Comparison of ENCODE assay signal across 24 cellular contexts in the genomic region with DNA sequence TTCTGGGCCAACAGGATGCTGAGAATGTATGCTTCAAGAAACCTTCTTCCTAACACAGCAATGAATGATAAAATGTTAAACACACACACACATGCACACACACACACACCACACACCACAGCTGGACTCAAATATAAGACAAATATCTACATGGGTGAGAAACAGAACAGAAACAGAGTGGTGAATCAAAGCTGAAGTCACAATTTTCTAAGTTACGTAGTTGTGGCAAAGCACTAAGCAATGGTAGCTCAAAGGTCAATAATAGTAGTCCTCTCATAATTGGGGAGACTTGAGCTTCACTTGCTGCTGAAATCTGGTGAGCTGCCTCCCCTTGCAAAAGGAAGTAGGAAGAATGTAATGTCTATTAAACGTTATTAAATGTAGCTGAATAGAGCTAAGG.
"Had no signal": no experiment of that assay in that cellular context is flagged by ENCODE, and none has a peak within 500 bp of the region (broad histone marks: within the 10 kb centered on the region; RNA-seq: fewer than 3 reads in every experiment).

No MANE protein-coding gene starts in this region.

- H3K4me3 ChIP-seq: coronary artery, esophagus squamous epithelium, lower lobe of right lung, prostate gland, right atrium auricular region, smooth muscle cell, tibial artery had no signal

- H3K27ac Mint-ChIP-seq: effector memory CD8-positive, alpha-beta T cell; natural killer cell treated with Interleukin-12 subunit alpha and Interleukin-12 subunit beta and Interleukin-15 and Interleukin-18, amount 100 ng/mL, for 72 hours; stimulated activated naive CD8-positive, alpha-beta T cell treated with anti-CD3 and anti-CD28 coated beads, Interleukin-15, amount 100 ng/mL, for 72 hours; type B pancreatic cell had no signal

- DNase-seq: effector memory CD8-positive, alpha-beta T cell; erythroblast; esophagus squamous epithelium; foreskin melanocyte; hypothalamus; left ventricle myocardium superior; lower lobe of right lung; stimulated activated CD4-positive, alpha-beta T cell treated with anti-CD3 and anti-CD28 coated beads, Interleukin-12 subunit alpha, Interleukin-12 subunit beta, amount 100 ng/mL, for 4 hours; stimulated activated CD4-positive, alpha-beta T cell treated with anti-CD3 and anti-CD28 coated beads, Interleukin-1b, Interleukin-23, amount 100 ng/mL, for 48 hours; stimulated activated CD4-positive, alpha-beta T cell treated with anti-CD3 and anti-CD28 coated beads, Interleukin-4, amount 100 ng/mL, for 1 hour; stimulated activated CD8-positive, alpha-beta memory T cell treated with anti-CD3 and anti-CD28 coated beads, Interleukin-4, amount 100 ng/mL, for 48 hours; stimulated activated naive CD4-positive, alpha-beta T cell; stimulated activated naive CD8-positive, alpha-beta T cell treated with anti-CD3 and anti-CD28 coated beads, Interleukin-15, amount 100 ng/mL, for 72 hours; tibial artery had no signal

- ATAC-seq: effector memory CD8-positive, alpha-beta T cell; left ventricle myocardium superior; lower lobe of right lung; natural killer cell treated with Interleukin-12 subunit alpha and Interleukin-12 subunit beta and Interleukin-15 and Interleukin-18, amount 100 ng/mL, for 72 hours; sciatic nerve; stimulated activated naive CD8-positive, alpha-beta T cell treated with anti-CD3 and anti-CD28 coated beads, Interleukin-15, amount 100 ng/mL, for 72 hours had no signal

- H3K9me3 Mint-ChIP-seq: effector memory CD8-positive, alpha-beta T cell; neural crest cell; stimulated activated naive CD8-positive, alpha-beta T cell treated with anti-CD3 and anti-CD28 coated beads, Interleukin-15, amount 100 ng/mL, for 72 hours; type B pancreatic cell had no signal

- H3K4me3 Mint-ChIP-seq: effector memory CD8-positive, alpha-beta T cell; natural killer cell treated with Interleukin-12 subunit alpha and Interleukin-12 subunit beta and Interleukin-15 and Interleukin-18, amount 100 ng/mL, for 72 hours; neural crest cell; stimulated activated naive CD8-positive, alpha-beta T cell treated with anti-CD3 and anti-CD28 coated beads, Interleukin-15, amount 100 ng/mL, for 72 hours; type B pancreatic cell had no signal

- H3K36me3 ChIP-seq: esophagus squamous epithelium, lower lobe of right lung, prostate gland, right atrium auricular region, tibial artery had no signal

- FAIRE-seq: endometrium, keratinocyte had no signal

- H3K36me3 Mint-ChIP-seq: natural killer cell treated with Interleukin-12 subunit alpha and Interleukin-12 subunit beta and Interleukin-15 and Interleukin-18, amount 100 ng/mL, for 72 hours; type B pancreatic cell had no signal

- H3K27me3 ChIP-seq: esophagus squamous epithelium, right atrium auricular region, tibial artery had no signal

- H3K4me1 ChIP-seq: esophagus squamous epithelium, lower lobe of right lung, prostate gland, right atrium auricular region had no signal

- H3K4me2 ChIP-seq: smooth muscle cell had no signal

- H3K27me3 Mint-ChIP-seq: effector memory CD8-positive, alpha-beta T cell; stimulated activated naive CD8-positive, alpha-beta T cell treated with anti-CD3 and anti-CD28 coated beads, Interleukin-15, amount 100 ng/mL, for 72 hours had no signal

- H3K27ac ChIP-seq: coronary artery, esophagus squamous epithelium, lower lobe of right lung, prostate gland, right atrium auricular region, tibial artery had no signal

- H3K9me3 ChIP-seq: esophagus squamous epithelium, lower lobe of right lung, prostate gland, right atrium auricular region, tibial artery had no signal

- H3K4me1 Mint-ChIP-seq: neural crest cell had no signal
